23 cellular contexts compared by ENCODE assay signal in genomic region chr20:58965270-58966064, GRCh38. TPM values are rescaled to one million over a fixed set of nuclear protein-coding genes. Genes with fewer than 3 reads are reported as not detected.
"Had no signal": no experiment of that assay in that cellular context is flagged by ENCODE, and none has a peak within 500 bp of the region (broad histone marks: within the 10 kb centered on the region; RNA-seq: fewer than 3 reads in every experiment).

No MANE protein-coding gene starts in this region.

- H3K36me3 ChIP-seq: colonic mucosa, gastroesophageal sphincter had no signal

- H3K27ac Mint-ChIP-seq: activated CD4-positive, alpha-beta memory T cell treated with anti-CD3 and anti-CD28 coated beads for 36 hours; activated naive CD4-positive, alpha-beta T cell treated with anti-CD3 and anti-CD28 coated beads, Interleukin-2, amount 10 ng/mL, durations not matched to agents 7 days and 5 days; activated T-cell treated with anti-CD3 and anti-CD28 coated beads, Interleukin-2, amount 50 U/mL, for 72 hours; memory B cell; nephron; T-helper 1 cell treated with Interleukin-12 subunit alpha and Interleukin-12 subunit beta and Interleukin-4 antibody, amounts not matched to agents 30 μg/mL and 1 μg/mL, for 36 hours had no signal

- H3K9me3 ChIP-seq: colonic mucosa had no signal

- FAIRE-seq: bronchial epithelial cell, islet of Langerhans had no signal

- H3K36me3 Mint-ChIP-seq: activated CD4-positive, alpha-beta memory T cell treated with anti-CD3 and anti-CD28 coated beads for 36 hours; activated naive CD4-positive, alpha-beta T cell treated with anti-CD3 and anti-CD28 coated beads, Interleukin-2, amount 10 ng/mL, durations not matched to agents 7 days and 5 days had no signal

- H3K9me3 Mint-ChIP-seq: activated T-cell treated with anti-CD3 and anti-CD28 coated beads, Interleukin-2, amount 50 U/mL, for 72 hours had no signal

- H3K4me1 ChIP-seq: colonic mucosa, gastroesophageal sphincter had no signal

- DNase-seq: activated CD4-positive, alpha-beta memory T cell treated with anti-CD3 and anti-CD28 coated beads for 36 hours; activated CD4-positive, alpha-beta T cell treated with anti-CD3 and anti-CD28 coated beads for 48 hours; activated effector memory CD4-positive, alpha-beta T cell treated with Interleukin-2 at 50 U/mL for 16 hours; activated naive CD4-positive, alpha-beta T cell treated with anti-CD3 and anti-CD28 coated beads, Interleukin-2, amount 10 ng/mL, durations not matched to agents 7 days and 5 days; activated T-cell treated with anti-CD3 and anti-CD28 coated beads, Interleukin-2, amount 50 U/mL, for 72 hours; amygdala; colonic mucosa; dorsolateral prefrontal cortex; head of caudate nucleus; hypothalamus; nucleus accumbens; stimulated activated CD4-positive, alpha-beta T cell treated with anti-CD3 and anti-CD28 coated beads, Interleukin-2, amount 100 ng/mL, for 48 hours; stimulated activated naive CD4-positive, alpha-beta T cell; T1000 had no signal

- H3K4me1 Mint-ChIP-seq: activated naive CD4-positive, alpha-beta T cell treated with anti-CD3 and anti-CD28 coated beads, Interleukin-2, amount 10 ng/mL, durations not matched to agents 7 days and 5 days; nephron had no signal

- H3K27ac ChIP-seq: colonic mucosa, dorsolateral prefrontal cortex, epithelial cell of prostate, gastroesophageal sphincter had no signal

- H3K4me3 ChIP-seq: colonic mucosa, dorsolateral prefrontal cortex, gastroesophageal sphincter had no signal

- H3K27me3 ChIP-seq: colonic mucosa, dorsolateral prefrontal cortex, gastroesophageal sphincter had no signal

- H3K4me3 Mint-ChIP-seq: activated CD4-positive, alpha-beta memory T cell treated with anti-CD3 and anti-CD28 coated beads for 36 hours; activated naive CD4-positive, alpha-beta T cell treated with anti-CD3 and anti-CD28 coated beads, Interleukin-2, amount 10 ng/mL, durations not matched to agents 7 days and 5 days; activated T-cell treated with anti-CD3 and anti-CD28 coated beads, Interleukin-2, amount 50 U/mL, for 72 hours; memory B cell; nephron; T-helper 1 cell treated with Interleukin-12 subunit alpha and Interleukin-12 subunit beta and Interleukin-4 antibody, amounts not matched to agents 30 μg/mL and 1 μg/mL, for 36 hours had no signal

- H3K27me3 Mint-ChIP-seq: memory B cell had no signal

RNA-seq across cellular contexts. Expression of gene TUBB1, which starts 53.8 kb away (rescaled TPM):
- total RNA-seq: activated CD4-positive, alpha-beta memory T cell treated with anti-CD3 and anti-CD28 coated beads for 36 hours; activated T-cell treated with anti-CD3 and anti-CD28 coated beads, Interleukin-2, amount 50 U/mL, for 72 hours; bronchial epithelial cell; colonic mucosa; myocyte; ureter had no signal
